ENCODE assay signal across 10 cellular contexts in the genomic region with DNA sequence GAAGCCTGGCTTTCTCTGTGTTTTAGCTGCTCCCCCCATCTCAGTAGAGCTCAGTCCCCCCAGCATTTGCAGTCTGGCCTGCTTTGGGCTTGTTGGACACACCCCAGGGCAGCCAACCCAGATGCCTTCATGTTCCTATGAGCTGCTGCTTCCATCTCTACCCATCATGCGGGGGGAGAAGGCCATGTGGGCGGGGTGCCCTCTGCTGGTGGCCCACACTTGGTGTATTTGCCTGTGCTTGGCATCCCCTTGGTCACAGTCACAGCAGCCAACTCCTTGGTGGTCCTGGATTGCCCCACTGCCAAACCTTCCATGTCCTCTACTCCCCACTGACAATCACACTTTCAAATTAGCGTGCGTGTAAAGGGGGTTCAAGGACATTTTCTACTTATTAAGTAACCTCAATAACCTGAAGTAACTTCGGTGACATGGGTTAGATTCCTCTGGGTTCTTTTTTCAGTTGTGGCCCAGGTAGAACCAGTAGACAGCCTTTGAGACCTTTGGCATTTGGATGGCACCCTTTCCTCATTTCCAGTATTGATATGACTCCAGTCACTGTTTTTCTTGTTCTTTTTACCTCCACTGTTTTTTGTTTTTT. TPM values are rescaled to one million over a fixed set of nuclear protein-coding genes. Genes with fewer than 3 reads are reported as not detected.
A peak's percentile ranks its signal among the peaks of the same experiment; 100 is the strongest.
DNase-seq lines count a peak whose midpoint lies in the region; ATAC-seq, FAIRE-seq and TF ChIP-seq lines count a peak whose summit lies in the region.
"Had no signal": no experiment of that assay in that cellular context is flagged by ENCODE, and none has a peak within 500 bp of the region (broad histone marks: within the 10 kb centered on the region; RNA-seq: fewer than 3 reads in every experiment).

No MANE protein-coding gene starts in this region.

- H3K27ac ChIP-seq in H1 (ENCODE audit: low read depth, low read length): no peak overlapping the region
- H3K27ac ChIP-seq: skin epidermis had no signal

- no peaks in the 10 kb centered on the region for H3K79me2 ChIP-seq in H1 (ENCODE audit: control insufficient read depth in 1 of 2, insufficient read depth in 2 of 2, low read length in 2 of 2)

- no peak overlapping the region for H3K18ac ChIP-seq in H1 (ENCODE audit: extremely low read depth, low read length)

- H3K27ac Mint-ChIP-seq in activated CD8-positive, alpha-beta T cell treated with anti-CD3 and anti-CD28 coated beads, Interleukin-2, amount 10 ng/mL, durations not matched to agents 7 days and 5 days: no peak overlapping the region

- H3K27me3 ChIP-seq in H1 (replicated peaks in 1 of 4; ENCODE audit: control insufficient read depth in 3 of 4, extremely low read depth in 1 of 4, insufficient read depth in 3 of 4, low read length in 3 of 4): no peaks in the 10 kb centered on the region

- POLR2A ChIA-PET in activated CD8-positive, alpha-beta T cell treated with anti-CD3 and anti-CD28 coated beads, Interleukin-2, amount 10 ng/mL, durations not matched to agents 7 days and 5 days (lab: Charles Lee): interaction anchor here (2.2 kb wide), 1 partner anchor 75 kb away, joined by 6 read pairs; a partner anchor contains a TSS
- POLR2A ChIA-PET in H1 (lab: Charles Lee; ENCODE audit: partially characterized antibody): no interaction called here

- no peak overlapping the region for H2BK12ac ChIP-seq in H1 (ENCODE audit: low read depth, low read length)

- peak; percentile 87 to 98 (median 96) for TF ChIP-seq CTCF in H1 (IDR thresholded peaks at IDR 0.05; ENCODE audit: control extremely low read depth in 1 of 3, insufficient read depth in 1 of 3, low read depth in 1 of 3, low read length in 3 of 3)

- H2BK120ac ChIP-seq in H1 (replicated peaks; ENCODE audit: low read depth, low read length): no peak overlapping the region

- no peak overlapping the region for H3K4me3 ChIP-seq in H1 (ENCODE audit: extremely low read depth in 1 of 4, insufficient read depth in 2 of 4, low read depth in 3 of 4, low read length in 4 of 4)
- H3K4me3 ChIP-seq: skin epidermis had no signal

- no peak overlapping the region for H4K5ac ChIP-seq in H1 (ENCODE audit: insufficient read length, low read depth, low read length)

- ATAC-seq in HG03066 (IDR thresholded peaks at IDR 0.05; ENCODE audit: low read depth, unreplicated experiment): peak; percentile 77
- peak; percentile 99 for ATAC-seq in activated CD8-positive, alpha-beta T cell treated with anti-CD3 and anti-CD28 coated beads, Interleukin-2, amount 10 ng/mL, durations not matched to agents 7 days and 5 days

- H3K4me2 ChIP-seq in H1 (ENCODE audit: insufficient read depth in 1 of 2, low read depth in 2 of 2, low read length in 2 of 2): no peak overlapping the region

- no peak overlapping the region for H3K23ac ChIP-seq in H1 (ENCODE audit: insufficient read length)

- H3K27me3 Mint-ChIP-seq in activated CD8-positive, alpha-beta T cell treated with anti-CD3 and anti-CD28 coated beads, Interleukin-2, amount 10 ng/mL, durations not matched to agents 7 days and 5 days (ENCODE audit: low read depth): no peaks in the 10 kb centered on the region

- H3K4me1 Mint-ChIP-seq in activated CD8-positive, alpha-beta T cell treated with anti-CD3 and anti-CD28 coated beads, Interleukin-2, amount 10 ng/mL, durations not matched to agents 7 days and 5 days (ENCODE audit: low read depth): peaks cover 6% of the 10 kb centered on the region

- H3K14ac ChIP-seq in H1 (ENCODE audit: insufficient read length): no peak overlapping the region

- no peaks in the 10 kb centered on the region for H3K36me3 Mint-ChIP-seq in activated CD8-positive, alpha-beta T cell treated with anti-CD3 and anti-CD28 coated beads, Interleukin-2, amount 10 ng/mL, durations not matched to agents 7 days and 5 days (ENCODE audit: low read depth)

- no peak overlapping the region for H2BK20ac ChIP-seq in H1 (ENCODE audit: low read length)

- CTCF ChIA-PET in activated CD8-positive, alpha-beta T cell treated with anti-CD3 and anti-CD28 coated beads, Interleukin-2, amount 10 ng/mL, durations not matched to agents 7 days and 5 days (lab: Charles Lee): interaction anchor here (0.6 to 2.8 kb wide), 32 partner anchors 10 to 705 kb away, joined by 3 to 39 read pairs (median 3); a partner anchor contains a TSS
- CTCF ChIA-PET in H1 (lab: Charles Lee; ENCODE audit: partially characterized antibody): interaction anchor here (0.6 to 2.3 kb wide), 18 partner anchors 9 to 810 kb away, joined by 3 to 8 read pairs (median 4); a partner anchor contains a TSS

- TF ChIP-seq EP300 in H1 (IDR thresholded peaks at IDR 0.05; ENCODE audit: borderline replicate concordance in 1 of 2, low read depth in 2 of 2, low read length in 2 of 2): no peak

- peak; percentile 50 for FAIRE-seq in H1 (lab: Jason Lieb, UNC)
- FAIRE-seq: G401.6 had no signal

- no peak overlapping the region for H2AFZ ChIP-seq in H1 (ENCODE audit: low read length)

- TF ChIP-seq POLR2A in H1 (IDR thresholded peaks at IDR 0.05; ENCODE audit: control extremely low read depth in 1 of 2, low read depth in 2 of 2, low read length in 2 of 2): no peak

- no peak overlapping the region for H2BK15ac ChIP-seq in H1 (ENCODE audit: low read length)

- no peak overlapping the region for H3K4me3 Mint-ChIP-seq in activated CD8-positive, alpha-beta T cell treated with anti-CD3 and anti-CD28 coated beads, Interleukin-2, amount 10 ng/mL, durations not matched to agents 7 days and 5 days

- H3K4me1 ChIP-seq in H1 (replicated peaks in 1 of 4; ENCODE audit: control insufficient read depth in 3 of 4, insufficient read depth in 4 of 4, low read length in 3 of 4): no peaks in the 10 kb centered on the region

- 45% methylated on average over 5 of the region's 5 CpGs; no CpG with 5 or more reads in 1 of the 2 experiments for WGBS in H1 (ENCODE audit: extremely low coverage in 1 of 2, insufficient coverage in 1 of 2, insufficient read length in 1 of 2, insufficient replicate concordance in 2 of 2, low coverage in 1 of 2, low lambda C conversion rate in 2 of 2, missing lambda C conversion rate in 1 of 2), 2 experiments

- peaks cover 1 to 3% of the 10 kb centered on the region in 2 experiments for H4K20me1 ChIP-seq in H1 (replicated peaks in 1 of 2; ENCODE audit: control insufficient read depth in 1 of 2, insufficient read depth in 2 of 2, low read length in 2 of 2)

- no peak overlapping the region for H2BK5ac ChIP-seq in H1 (ENCODE audit: low read depth, low read length)

- no peak overlapping the region for H4K91ac ChIP-seq in H1 (replicated peaks; ENCODE audit: insufficient read length, low read length)

- no peaks in the 10 kb centered on the region for H3K9me3 Mint-ChIP-seq in activated CD8-positive, alpha-beta T cell treated with anti-CD3 and anti-CD28 coated beads, Interleukin-2, amount 10 ng/mL, durations not matched to agents 7 days and 5 days (ENCODE audit: insufficient read depth)

- H3K36me3 ChIP-seq in H1 (ENCODE audit: control insufficient read depth in 2 of 4, insufficient read depth in 4 of 4, low read length in 3 of 4): no peaks in the 10 kb centered on the region

- H3K56ac ChIP-seq in H1 (replicated peaks; ENCODE audit: insufficient read length, low read depth, low read length): no peak overlapping the region

- H3K4ac ChIP-seq in H1 (replicated peaks; ENCODE audit: insufficient read length, low read depth, low read length): no peak overlapping the region

- H3K23me2 ChIP-seq in H1 (ENCODE audit: low read depth, low read length): 0 out of 2 replicates have a peak, but pooled peaks cover 1% of the 10 kb centered on the region

- H4K8ac ChIP-seq in H1 (ENCODE audit: extremely low read depth, insufficient read depth, low read length): no peak overlapping the region

- no peak overlapping the region for H2AK5ac ChIP-seq in H1 (ENCODE audit: low read depth, low read length)

- peak; percentile 93 for TF ChIP-seq RAD21 in H1 (IDR thresholded peaks at IDR 0.05 in 1 of 2, conservative IDR thresholded peaks at IDR 0.05 in 1 of 2; ENCODE audit: low read depth in 2 of 2, low read length in 2 of 2)

- no peaks in the 10 kb centered on the region; the same call in 1 of the 2 replicates for H3K79me1 ChIP-seq in H1 (ENCODE audit: low read depth, low read length)

- no peaks in the 10 kb centered on the region; a peak in 1 of 4 replicates for H3K9me3 ChIP-seq in H1 (ENCODE audit: insufficient read depth in 2 of 2, low read depth in 1 of 2, low read length in 1 of 2)

- H3K9ac ChIP-seq in H1 (replicated peaks in 1 of 4; ENCODE audit: extremely low read depth in 1 of 4, low read depth in 3 of 4, low read length in 3 of 4): no peak overlapping the region

- peak; percentile 30 for DNase-seq in NCI-H345 (lab: John Stamatoyannopoulos, UW)
- no peak for DNase-seq in NCI-H345 treated with DMSO at 0.1 percent for 48 hours (lab: John Stamatoyannopoulos, UW; ENCODE audit: unreplicated experiment)
- peak; percentile 83 for DNase-seq in NCI-H82 (lab: John Stamatoyannopoulos, UW)
- DNase-seq in activated CD8-positive, alpha-beta T cell treated with anti-CD3 and anti-CD28 coated beads, Interleukin-2, amount 10 ng/mL, durations not matched to agents 7 days and 5 days: peak; percentile 89
- DNase-seq in H1 (ENCODE audit: low read depth in 1 of 2, low spot score in 2 of 2): peak; percentile 66 to 88
- DNase-seq in myocyte (ENCODE audit: low read depth): peak; percentile 63
- peak; percentile 41 to 75 (median 65) for DNase-seq in stimulated activated naive CD4-positive, alpha-beta T cell (lab: John Stamatoyannopoulos, UW)

TF ChIP-seq in H1, 55 proteins besides CTCF, POLR2A, EP300 and RAD21:
- no peak for TF ChIP-seq NANOG (IDR thresholded peaks at IDR 0.05; ENCODE audit: insufficient read depth, low read depth, low read length, poor library complexity, severe bottlenecking)
- TF ChIP-seq, protein P1, sequence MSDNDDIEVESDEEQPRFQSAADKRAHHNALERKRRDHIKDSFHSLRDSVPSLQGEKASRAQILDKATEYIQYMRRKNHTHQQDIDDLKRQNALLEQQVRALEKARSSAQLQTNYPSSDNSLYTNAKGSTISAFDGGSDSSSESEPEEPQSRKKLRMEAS (IDR thresholded peaks at IDR 0.05): peak; percentile 58

RNA-seq across cellular contexts. Expression of a gene that starts 42.8 kb away (rescaled TPM):
- total RNA-seq in activated CD8-positive, alpha-beta T cell treated with anti-CD3 and anti-CD28 coated beads, Interleukin-2, amount 10 ng/mL, durations not matched to agents 7 days and 5 days: 1 to 10 TPM; 5.5 to 7.2 TPM
- 11.6 and 12.2 TPM in 2 replicates for total RNA-seq in H1 (2021; fragmentation: NEBNext Ultra II Directional; extraction: Animal tissue kit (Norgen Biotek cat#: 25700))
- polyA plus RNA-seq in H1 (2011; rRNA removed): 4.0 and 4.3 TPM in 2 replicates
- polyA plus RNA-seq in H1 (2011; cell fraction: cytosol; rRNA removed): 5.2 TPM
- polyA plus RNA-seq in H1 (2011; cell fraction: nucleus; rRNA removed): 4.5 TPM
- polyA plus RNA-seq in H1 (2012, experiment 1 of 2): 5.6 to 8.1 TPM (median 6.8 TPM) in 4 replicates
- polyA plus RNA-seq in H1 (2012, experiment 2 of 2): 0.41 TPM
- 5.0 TPM for polyA plus RNA-seq in H1 (2013, experiment 1 of 2)
- 4.6 TPM for polyA plus RNA-seq in H1 (2013, experiment 2 of 2)
- 12.8 and 15.9 TPM in 2 replicates for polyA minus RNA-seq in H1 (2011; rRNA and poly(A)+ RNA removed)
- polyA minus RNA-seq in H1 (2011; cell fraction: cytosol; rRNA and poly(A)+ RNA removed): 9.5 TPM
- 8.9 TPM for polyA minus RNA-seq in H1 (2011; cell fraction: nucleus; rRNA and poly(A)+ RNA removed)
- 4.3 and 6.2 TPM in 2 replicates for total RNA-seq in myocyte
- polyA plus RNA-seq in myocyte (2012): 6.7 TPM
